8 cellular contexts compared by ENCODE assay signal in genomic region chr2:167109682-167110081, GRCh38.
A peak's percentile ranks its signal among the peaks of the same experiment; 100 is the strongest.
DNase-seq lines count a peak whose midpoint lies in the region; ATAC-seq, FAIRE-seq and TF ChIP-seq lines count a peak whose summit lies in the region.
"Not testable (repeated sequence)": the region's sequence is repeated elsewhere in the genome, so short reads cannot be mapped to it uniquely, and the experiment has no call there.

No MANE protein-coding gene starts in this region.

- peak overlapping the region; percentile 80 for H3K27ac Mint-ChIP-seq in astrocyte (ENCODE audit: unreplicated experiment)
- peak overlapping the region; percentile 10 for H3K27ac Mint-ChIP-seq in type B pancreatic cell

- H3K4me3 ChIP-seq in astrocyte (ENCODE audit: insufficient read depth, low read depth, low read length); fibroblast of villous mesenchyme (ENCODE audit: low read depth, low read length): not testable (repeated sequence)

- H3K4me2 ChIP-seq in astrocyte (ENCODE audit: low read length): not testable (repeated sequence)

- not testable (repeated sequence) for FAIRE-seq in astrocyte (lab: Jason Lieb, UNC)

- not testable (repeated sequence) for H3K27me3 Mint-ChIP-seq in astrocyte (ENCODE audit: low read depth, unreplicated experiment); type B pancreatic cell

- not testable (repeated sequence) for H2AFZ ChIP-seq in astrocyte (ENCODE audit: low read depth, low read length)

- DNase-seq in EH (ENCODE audit: low read depth): peak; percentile 30
- DNase-seq in astrocyte (ENCODE audit: low read depth): peak; percentile 66
- DNase-seq in fibroblast of villous mesenchyme (ENCODE audit: low read depth): peak; percentile 14
- DNase-seq in type B pancreatic cell (ENCODE audit: extremely low spot score, unreplicated experiment): not testable (repeated sequence)

- not testable (repeated sequence) for H3K27ac ChIP-seq in astrocyte (ENCODE audit: low read depth, low read length)

- peaks cover 12% of the 10 kb centered on the region for H3K4me1 Mint-ChIP-seq in astrocyte (ENCODE audit: low read depth, unreplicated experiment)
- H3K4me1 Mint-ChIP-seq in type B pancreatic cell (ENCODE audit: unreplicated experiment): not testable (repeated sequence)

- H3K79me2 ChIP-seq in astrocyte (ENCODE audit: insufficient read depth, low read length): not testable (repeated sequence)

- H3K9me3 ChIP-seq in astrocyte (ENCODE audit: insufficient read depth, low read depth, low read length): not testable (repeated sequence)

- ATAC-seq in GM18868 (IDR thresholded peaks at IDR 0.05; ENCODE audit: unreplicated experiment) (peak; percentile 43), HG02610 (IDR thresholded peaks at IDR 0.05; ENCODE audit: unreplicated experiment) (peak; percentile 64), HG03060 (IDR thresholded peaks at IDR 0.05; ENCODE audit: low read depth, unreplicated experiment) (peak; percentile 47), HG03565 (IDR thresholded peaks at IDR 0.05; ENCODE audit: unreplicated experiment) (peak; percentile 40)

- not testable (repeated sequence) for H3K36me3 ChIP-seq in astrocyte (ENCODE audit: insufficient read depth, low read length)

- not testable (repeated sequence) for H4K20me1 ChIP-seq in astrocyte (ENCODE audit: insufficient read depth, low read length)

- not testable (repeated sequence) for H3K36me3 Mint-ChIP-seq in astrocyte (ENCODE audit: low read depth, unreplicated experiment); type B pancreatic cell

- H3K27me3 ChIP-seq in astrocyte (ENCODE audit: insufficient read depth, low read length): not testable (repeated sequence)

- not testable (repeated sequence) for H3K4me1 ChIP-seq in astrocyte (ENCODE audit: insufficient read depth, low read length)

- H3K4me3 Mint-ChIP-seq in astrocyte (ENCODE audit: unreplicated experiment); type B pancreatic cell: not testable (repeated sequence)

- H3K9ac ChIP-seq in astrocyte (ENCODE audit: low read length): not testable (repeated sequence)

- TF ChIP-seq CTCF in astrocyte (IDR thresholded peaks at IDR 0.05; ENCODE audit: insufficient read depth, low read depth, low read length); fibroblast of villous mesenchyme (IDR thresholded peaks at IDR 0.05; ENCODE audit: insufficient read depth, low read depth, low read length); type B pancreatic cell (conservative IDR thresholded peaks at IDR 0.05): not testable (repeated sequence)

- H3K9me3 Mint-ChIP-seq in astrocyte (ENCODE audit: unreplicated experiment); type B pancreatic cell: not testable (repeated sequence)
